Comparison of ENCODE assay signal across 2 cellular contexts in genomic region chr17:80799553-80800403, GRCh38.
TF ChIP-seq lines count a peak whose summit lies in the region.

No MANE protein-coding gene starts in this region.

TF ChIP-seq in GM23338, 12 proteins besides CTCF, POLR2A, EP300 and RAD21:
- no peak for TF ChIP-seq ZNF114 (CRISPR knock-in tag; IDR thresholded peaks at IDR 0.05)
- no peak for TF ChIP-seq CREB1 (CRISPR knock-in tag; IDR thresholded peaks at IDR 0.05; ENCODE audit: low read depth)
- TF ChIP-seq, protein P1, sequence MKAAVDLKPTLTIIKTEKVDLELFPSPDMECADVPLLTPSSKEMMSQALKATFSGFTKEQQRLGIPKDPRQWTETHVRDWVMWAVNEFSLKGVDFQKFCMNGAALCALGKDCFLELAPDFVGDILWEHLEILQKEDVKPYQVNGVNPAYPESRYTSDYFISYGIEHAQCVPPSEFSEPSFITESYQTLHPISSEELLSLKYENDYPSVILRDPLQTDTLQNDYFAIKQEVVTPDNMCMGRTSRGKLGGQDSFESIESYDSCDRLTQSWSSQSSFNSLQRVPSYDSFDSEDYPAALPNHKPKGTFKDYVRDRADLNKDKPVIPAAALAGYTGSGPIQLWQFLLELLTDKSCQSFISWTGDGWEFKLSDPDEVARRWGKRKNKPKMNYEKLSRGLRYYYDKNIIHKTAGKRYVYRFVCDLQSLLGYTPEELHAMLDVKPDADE (IDR thresholded peaks at IDR 0.05): no peak
- no peak for TF ChIP-seq STAT1 (IDR thresholded peaks at IDR 0.05; ENCODE audit: unreplicated experiment)
- no peak for TF ChIP-seq EZH2phosphoT487 (IDR thresholded peaks at IDR 0.05; ENCODE audit: unreplicated experiment)
- no peak for TF ChIP-seq EZH2 (IDR thresholded peaks at IDR 0.05; ENCODE audit: low read depth, unreplicated experiment)
- no peak for TF ChIP-seq JUNB (IDR thresholded peaks at IDR 0.05; ENCODE audit: unreplicated experiment)
- TF ChIP-seq POLR2AphosphoS5 (IDR thresholded peaks at IDR 0.05; ENCODE audit: low read depth): no peak
- TF ChIP-seq, protein P2, sequence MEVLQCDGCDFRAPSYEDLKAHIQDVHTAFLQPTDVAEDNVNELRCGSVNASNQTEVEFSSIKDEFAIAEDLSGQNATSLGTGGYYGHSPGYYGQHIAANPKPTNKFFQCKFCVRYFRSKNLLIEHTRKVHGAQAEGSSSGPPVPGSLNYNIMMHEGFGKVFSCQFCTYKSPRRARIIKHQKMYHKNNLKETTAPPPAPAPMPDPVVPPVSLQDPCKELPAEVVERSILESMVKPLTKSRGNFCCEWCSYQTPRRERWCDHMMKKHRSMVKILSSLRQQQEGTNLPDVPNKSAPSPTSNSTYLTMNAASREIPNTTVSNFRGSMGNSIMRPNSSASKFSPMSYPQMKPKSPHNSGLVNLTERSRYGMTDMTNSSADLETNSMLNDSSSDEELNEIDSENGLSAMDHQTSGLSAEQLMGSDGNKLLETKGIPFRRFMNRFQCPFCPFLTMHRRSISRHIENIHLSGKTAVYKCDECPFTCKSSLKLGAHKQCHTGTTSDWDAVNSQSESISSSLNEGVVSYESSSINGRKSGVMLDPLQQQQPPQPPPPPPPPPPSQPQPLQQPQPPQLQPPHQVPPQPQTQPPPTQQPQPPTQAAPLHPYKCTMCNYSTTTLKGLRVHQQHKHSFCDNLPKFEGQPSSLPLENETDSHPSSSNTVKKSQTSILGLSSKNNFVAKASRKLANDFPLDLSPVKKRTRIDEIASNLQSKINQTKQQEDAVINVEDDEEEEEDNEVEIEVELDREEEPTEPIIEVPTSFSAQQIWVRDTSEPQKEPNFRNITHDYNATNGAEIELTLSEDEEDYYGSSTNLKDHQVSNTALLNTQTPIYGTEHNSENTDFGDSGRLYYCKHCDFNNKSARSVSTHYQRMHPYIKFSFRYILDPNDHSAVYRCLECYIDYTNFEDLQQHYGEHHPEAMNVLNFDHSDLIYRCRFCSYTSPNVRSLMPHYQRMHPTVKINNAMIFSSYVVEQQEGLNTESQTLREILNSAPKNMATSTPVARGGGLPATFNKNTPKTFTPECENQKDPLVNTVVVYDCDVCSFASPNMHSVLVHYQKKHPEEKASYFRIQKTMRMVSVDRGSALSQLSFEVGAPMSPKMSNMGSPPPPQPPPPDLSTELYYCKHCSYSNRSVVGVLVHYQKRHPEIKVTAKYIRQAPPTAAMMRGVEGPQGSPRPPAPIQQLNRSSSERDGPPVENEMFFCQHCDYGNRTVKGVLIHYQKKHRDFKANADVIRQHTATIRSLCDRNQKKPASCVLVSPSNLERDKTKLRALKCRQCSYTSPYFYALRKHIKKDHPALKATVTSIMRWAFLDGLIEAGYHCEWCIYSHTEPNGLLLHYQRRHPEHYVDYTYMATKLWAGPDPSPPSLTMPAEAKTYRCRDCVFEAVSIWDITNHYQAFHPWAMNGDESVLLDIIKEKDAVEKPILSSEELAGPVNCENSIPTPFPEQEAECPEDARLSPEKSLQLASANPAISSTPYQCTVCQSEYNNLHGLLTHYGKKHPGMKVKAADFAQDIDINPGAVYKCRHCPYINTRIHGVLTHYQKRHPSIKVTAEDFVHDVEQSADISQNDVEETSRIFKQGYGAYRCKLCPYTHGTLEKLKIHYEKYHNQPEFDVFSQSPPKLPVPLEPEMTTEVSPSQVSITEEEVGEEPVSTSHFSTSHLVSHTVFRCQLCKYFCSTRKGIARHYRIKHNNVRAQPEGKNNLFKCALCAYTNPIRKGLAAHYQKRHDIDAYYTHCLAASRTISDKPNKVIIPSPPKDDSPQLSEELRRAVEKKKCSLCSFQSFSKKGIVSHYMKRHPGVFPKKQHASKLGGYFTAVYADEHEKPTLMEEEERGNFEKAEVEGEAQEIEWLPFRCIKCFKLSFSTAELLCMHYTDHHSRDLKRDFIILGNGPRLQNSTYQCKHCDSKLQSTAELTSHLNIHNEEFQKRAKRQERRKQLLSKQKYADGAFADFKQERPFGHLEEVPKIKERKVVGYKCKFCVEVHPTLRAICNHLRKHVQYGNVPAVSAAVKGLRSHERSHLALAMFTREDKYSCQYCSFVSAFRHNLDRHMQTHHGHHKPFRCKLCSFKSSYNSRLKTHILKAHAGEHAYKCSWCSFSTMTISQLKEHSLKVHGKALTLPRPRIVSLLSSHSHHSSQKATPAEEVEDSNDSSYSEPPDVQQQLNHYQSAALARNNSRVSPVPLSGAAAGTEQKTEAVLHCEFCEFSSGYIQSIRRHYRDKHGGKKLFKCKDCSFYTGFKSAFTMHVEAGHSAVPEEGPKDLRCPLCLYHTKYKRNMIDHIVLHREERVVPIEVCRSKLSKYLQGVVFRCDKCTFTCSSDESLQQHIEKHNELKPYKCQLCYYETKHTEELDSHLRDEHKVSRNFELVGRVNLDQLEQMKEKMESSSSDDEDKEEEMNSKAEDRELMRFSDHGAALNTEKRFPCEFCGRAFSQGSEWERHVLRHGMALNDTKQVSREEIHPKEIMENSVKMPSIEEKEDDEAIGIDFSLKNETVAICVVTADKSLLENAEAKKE (CRISPR knock-in tag; IDR thresholded peaks at IDR 0.05): no peak
- no peak for TF ChIP-seq ZNF331 (CRISPR knock-in tag; IDR thresholded peaks at IDR 0.05; ENCODE audit: low read depth)
- TF ChIP-seq NANOG (IDR thresholded peaks at IDR 0.05; ENCODE audit: borderline replicate concordance): no peak
- no peak for TF ChIP-seq REST (IDR thresholded peaks at IDR 0.05; ENCODE audit: unreplicated experiment)

TF ChIP-seq in SK-N-SH treated with all-trans-retinoic acid at 6 μM for 48 hours, 23 proteins besides CTCF, POLR2A, EP300 and RAD21:
- TF ChIP-seq ZNF565 (CRISPR knock-in tag; conservative IDR thresholded peaks at IDR 0.05; ENCODE audit: low read depth): no peak
- TF ChIP-seq CSRNP3 (CRISPR knock-in tag; IDR thresholded peaks at IDR 0.05): no peak
- TF ChIP-seq TCF4 (CRISPR knock-in tag; IDR thresholded peaks at IDR 0.05; ENCODE audit: borderline replicate concordance): no peak
- TF ChIP-seq RARB (CRISPR knock-in tag; IDR thresholded peaks at IDR 0.05): no peak
- no peak for TF ChIP-seq ZNF8 (CRISPR knock-in tag; IDR thresholded peaks at IDR 0.05)
- TF ChIP-seq ZFP3 (CRISPR knock-in tag; IDR thresholded peaks at IDR 0.05): no peak
- TF ChIP-seq PPARA (CRISPR knock-in tag; IDR thresholded peaks at IDR 0.05; ENCODE audit: borderline replicate concordance): no peak
- no peak for TF ChIP-seq ZC3H10 (CRISPR knock-in tag; IDR thresholded peaks at IDR 0.05)
- no peak for TF ChIP-seq ZFP30 (CRISPR knock-in tag; IDR thresholded peaks at IDR 0.05)
- TF ChIP-seq, protein P3, sequence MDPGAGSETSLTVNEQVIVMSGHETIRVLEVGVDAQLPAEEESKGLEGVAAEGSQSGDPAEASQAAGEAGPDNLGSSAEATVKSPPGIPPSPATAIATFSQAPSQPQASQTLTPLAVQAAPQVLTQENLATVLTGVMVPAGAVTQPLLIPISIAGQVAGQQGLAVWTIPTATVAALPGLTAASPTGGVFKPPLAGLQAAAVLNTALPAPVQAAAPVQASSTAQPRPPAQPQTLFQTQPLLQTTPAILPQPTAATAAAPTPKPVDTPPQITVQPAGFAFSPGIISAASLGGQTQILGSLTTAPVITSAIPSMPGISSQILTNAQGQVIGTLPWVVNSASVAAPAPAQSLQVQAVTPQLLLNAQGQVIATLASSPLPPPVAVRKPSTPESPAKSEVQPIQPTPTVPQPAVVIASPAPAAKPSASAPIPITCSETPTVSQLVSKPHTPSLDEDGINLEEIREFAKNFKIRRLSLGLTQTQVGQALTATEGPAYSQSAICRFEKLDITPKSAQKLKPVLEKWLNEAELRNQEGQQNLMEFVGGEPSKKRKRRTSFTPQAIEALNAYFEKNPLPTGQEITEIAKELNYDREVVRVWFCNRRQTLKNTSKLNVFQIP (CRISPR knock-in tag; IDR thresholded peaks at IDR 0.05; ENCODE audit: borderline replicate concordance, low read depth): no peak
- TF ChIP-seq, protein P4, sequence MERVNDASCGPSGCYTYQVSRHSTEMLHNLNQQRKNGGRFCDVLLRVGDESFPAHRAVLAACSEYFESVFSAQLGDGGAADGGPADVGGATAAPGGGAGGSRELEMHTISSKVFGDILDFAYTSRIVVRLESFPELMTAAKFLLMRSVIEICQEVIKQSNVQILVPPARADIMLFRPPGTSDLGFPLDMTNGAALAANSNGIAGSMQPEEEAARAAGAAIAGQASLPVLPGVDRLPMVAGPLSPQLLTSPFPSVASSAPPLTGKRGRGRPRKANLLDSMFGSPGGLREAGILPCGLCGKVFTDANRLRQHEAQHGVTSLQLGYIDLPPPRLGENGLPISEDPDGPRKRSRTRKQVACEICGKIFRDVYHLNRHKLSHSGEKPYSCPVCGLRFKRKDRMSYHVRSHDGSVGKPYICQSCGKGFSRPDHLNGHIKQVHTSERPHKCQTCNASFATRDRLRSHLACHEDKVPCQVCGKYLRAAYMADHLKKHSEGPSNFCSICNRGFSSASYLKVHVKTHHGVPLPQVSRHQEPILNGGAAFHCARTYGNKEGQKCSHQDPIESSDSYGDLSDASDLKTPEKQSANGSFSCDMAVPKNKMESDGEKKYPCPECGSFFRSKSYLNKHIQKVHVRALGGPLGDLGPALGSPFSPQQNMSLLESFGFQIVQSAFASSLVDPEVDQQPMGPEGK (CRISPR knock-in tag; IDR thresholded peaks at IDR 0.05; ENCODE audit: borderline replicate concordance): no peak
- no peak for TF ChIP-seq BACH2 (CRISPR knock-in tag; IDR thresholded peaks at IDR 0.05; ENCODE audit: borderline replicate concordance)
- no peak for TF ChIP-seq CREB5 (CRISPR knock-in tag; IDR thresholded peaks at IDR 0.05; ENCODE audit: low read depth)
